Comparison of ENCODE assay signal across 8 cellular contexts in genomic region chr11:95138448-95138847, GRCh38. TPM values are rescaled to one million over a fixed set of nuclear protein-coding genes. Genes with fewer than 3 reads are reported as not detected.
DNase-seq lines count a peak whose midpoint lies in the region; ATAC-seq and TF ChIP-seq lines count a peak whose summit lies in the region.

No MANE protein-coding gene starts in this region.

- POLR2A ChIA-PET in CD4-positive, alpha-beta T cell (lab: Charles Lee), result interaction anchor here (2.2 kb wide), 1 partner anchor 71 kb away, joined by 6 read pairs; the partner anchor contains the start of gene SRSF8

- no peak for DNase-seq in CD4-positive, alpha-beta T cell
- DNase-seq in amniotic epithelial cell (ENCODE audit: low read depth) (peak; percentile 31), Ammon's horn (ENCODE audit: low spot score) (no peak), mesenteric fat pad (ENCODE audit: low spot score) (no peak)

- no peaks in the 10 kb centered on the region for H3K27me3 ChIP-seq in CD4-positive, alpha-beta T cell (ENCODE audit: control insufficient read depth, insufficient read depth, low read length)

- no peak overlapping the region for H3K27ac ChIP-seq in CD4-positive, alpha-beta T cell (ENCODE audit: low read depth, low read length)

- CTCF ChIA-PET in CD4-positive, alpha-beta T cell (lab: Charles Lee), result interaction anchor here (1.2 kb wide), 1 partner anchor 13 kb away, joined by 4 read pairs; no protein-coding TSS in a partner anchor

- H3K4me3 Mint-ChIP-seq in CD4-positive, alpha-beta T cell, result no peak overlapping the region
- H3K4me3 Mint-ChIP-seq in nephron, result no peak overlapping the region

- no peaks in the 10 kb centered on the region for H3K4me1 Mint-ChIP-seq in CD4-positive, alpha-beta T cell (ENCODE audit: low read depth)
- peaks cover 10% of the 10 kb centered on the region for H3K4me1 Mint-ChIP-seq in nephron

- H3K9me3 ChIP-seq in CD4-positive, alpha-beta T cell (ENCODE audit: control insufficient read depth, low read length), result no peaks in the 10 kb centered on the region

- H3K27ac Mint-ChIP-seq in CD4-positive, alpha-beta T cell, result no peak overlapping the region
- no peak overlapping the region for H3K27ac Mint-ChIP-seq in nephron

- intact Hi-C loops in CD4-positive, alpha-beta T cell (cut with DNase I, micrococcal nuclease), result no loop called here

- ATAC-seq in CD4-positive, alpha-beta T cell (ENCODE audit: poor library complexity), result peak; percentile 54
- ATAC-seq in GM19328 (IDR thresholded peaks at IDR 0.05; ENCODE audit: unreplicated experiment), result peak; percentile 84
- ATAC-seq in HG03280 (IDR thresholded peaks at IDR 0.05; ENCODE audit: unreplicated experiment), result peak; percentile 71
- no peak for ATAC-seq in HG02970 (IDR thresholded peaks at IDR 0.05; ENCODE audit: low FRiP score, unreplicated experiment)

- no peaks in the 10 kb centered on the region for H3K36me3 Mint-ChIP-seq in CD4-positive, alpha-beta T cell (ENCODE audit: low read depth)
- H3K36me3 Mint-ChIP-seq in nephron (ENCODE audit: low read depth), result no peaks in the 10 kb centered on the region

- no peak for TF ChIP-seq CTCF in CD4-positive, alpha-beta T cell (IDR thresholded peaks at IDR 0.05)
- TF ChIP-seq CTCF in nephron (IDR thresholded peaks at IDR 0.05; ENCODE audit: unreplicated experiment in 3 of 3), result peak; percentile 22 to 42 (median 28)

- peaks cover 3% of the 10 kb centered on the region for H3K9me3 Mint-ChIP-seq in CD4-positive, alpha-beta T cell
- H3K9me3 Mint-ChIP-seq in nephron, result no peaks in the 10 kb centered on the region

- H3K27me3 Mint-ChIP-seq in CD4-positive, alpha-beta T cell, result peaks cover 8% of the 10 kb centered on the region
- peaks cover 4% of the 10 kb centered on the region for H3K27me3 Mint-ChIP-seq in nephron (ENCODE audit: low read depth)

RNA-seq across cellular contexts. Expression of gene ENDOD1, which starts 48.8 kb away (rescaled TPM):
- 1 to 10 TPM; 3.8 to 4.4 TPM for total RNA-seq in CD4-positive, alpha-beta T cell
- total RNA-seq in mesenteric fat pad, result 16.8 TPM
